22 cellular contexts compared by ENCODE assay signal in the genomic region with DNA sequence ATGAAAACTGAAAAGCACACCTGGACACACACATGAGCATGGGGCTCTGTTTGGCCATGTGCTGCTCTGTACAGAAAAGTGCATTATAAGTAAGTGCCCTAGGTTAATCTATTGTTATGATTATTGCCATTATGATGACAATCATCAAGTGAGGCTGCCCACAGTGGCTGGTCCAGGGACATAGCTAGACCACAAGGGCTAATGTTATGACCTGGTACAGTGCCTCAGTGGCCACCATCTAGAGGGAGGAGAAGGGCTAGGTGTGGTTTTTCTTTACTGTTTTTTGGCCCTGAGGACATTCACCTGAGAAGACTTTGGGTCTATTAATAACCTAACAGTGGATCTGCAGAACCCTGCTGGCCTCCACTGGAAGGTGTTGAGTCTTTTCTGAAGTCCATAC.
"Had no signal": no experiment of that assay in that cellular context is flagged by ENCODE, and none has a peak within 500 bp of the region (broad histone marks: within the 10 kb centered on the region; RNA-seq: fewer than 3 reads in every experiment).

No MANE protein-coding gene starts in this region.

- H3K27ac ChIP-seq: body of pancreas, cardiac muscle cell, esophagus squamous epithelium, left ventricle myocardium inferior, pancreas, right atrium auricular region, spleen, stomach, suprapubic skin, tibial nerve, WERI-Rb-1 had no signal

- H3K27ac Mint-ChIP-seq: endodermal cell, nephron had no signal

- H3K4me3 Mint-ChIP-seq: endodermal cell, nephron had no signal

- H3K4me1 ChIP-seq: body of pancreas, pancreas had no signal

- DNase-seq: activated CD4-positive, alpha-beta T cell treated with anti-CD3 and anti-CD28 coated beads for 1 hour; activated CD4-positive, alpha-beta T cell treated with anti-CD3 and anti-CD28 coated beads, Interleukin-2, amount 50 U/mL, for 4 hours; anterior cingulate cortex; body of pancreas; cortex of kidney; endodermal cell; esophagus squamous epithelium; gastrocnemius medialis; head of caudate nucleus; hypothalamus; left ventricle myocardium inferior; pancreas; psoas muscle; spleen; stimulated activated CD4-positive, alpha-beta T cell treated with anti-CD3 and anti-CD28 coated beads, Interleukin-4, amount 100 ng/mL, for 1 hour; stomach; WERI-Rb-1 had no signal

- H3K9me3 ChIP-seq: body of pancreas, esophagus squamous epithelium, gastrocnemius medialis, left ventricle myocardium inferior, pancreas, psoas muscle, right atrium auricular region, spleen, stomach, suprapubic skin, tibial nerve had no signal

- H3K4me3 ChIP-seq: body of pancreas, cardiac muscle cell, esophagus squamous epithelium, gastrocnemius medialis, left ventricle myocardium inferior, pancreas, psoas muscle, right atrium auricular region, spleen, stomach, suprapubic skin, tibial nerve had no signal

- H3K9me3 Mint-ChIP-seq: endodermal cell, nephron had no signal

- ATAC-seq: body of pancreas, gastrocnemius medialis, pancreas, psoas muscle had no signal

- H3K27me3 ChIP-seq: body of pancreas, cardiac muscle cell, esophagus squamous epithelium, gastrocnemius medialis, pancreas, right atrium auricular region, spleen, stomach, suprapubic skin, tibial nerve had no signal

- H3K36me3 ChIP-seq: cardiac muscle cell, esophagus squamous epithelium, gastrocnemius medialis, left ventricle myocardium inferior, pancreas, right atrium auricular region, stomach, suprapubic skin, tibial nerve, WERI-Rb-1 had no signal
